1 cellular context compared by ENCODE assay signal in genomic region chr12:53492830-53493609, GRCh38.
A peak's percentile ranks its signal among the peaks of the same experiment; 100 is the strongest.
TF ChIP-seq lines count a peak whose summit lies in the region.

No MANE protein-coding gene starts in this region.

TF ChIP-seq in GM12878, 131 proteins besides CTCF, POLR2A, EP300 and RAD21 (continued from another document and continues in another):
- TF ChIP-seq, protein P1, sequence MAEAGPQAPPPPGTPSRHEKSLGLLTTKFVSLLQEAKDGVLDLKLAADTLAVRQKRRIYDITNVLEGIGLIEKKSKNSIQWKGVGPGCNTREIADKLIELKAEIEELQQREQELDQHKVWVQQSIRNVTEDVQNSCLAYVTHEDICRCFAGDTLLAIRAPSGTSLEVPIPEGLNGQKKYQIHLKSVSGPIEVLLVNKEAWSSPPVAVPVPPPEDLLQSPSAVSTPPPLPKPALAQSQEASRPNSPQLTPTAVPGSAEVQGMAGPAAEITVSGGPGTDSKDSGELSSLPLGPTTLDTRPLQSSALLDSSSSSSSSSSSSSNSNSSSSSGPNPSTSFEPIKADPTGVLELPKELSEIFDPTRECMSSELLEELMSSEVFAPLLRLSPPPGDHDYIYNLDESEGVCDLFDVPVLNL (IDR thresholded peaks at IDR 0.05; ENCODE audit: low read depth, low read length) = 0 out of 2 replicates have a peak, but pooled peaks have one; percentile 16
- TF ChIP-seq ZNF24 (IDR thresholded peaks at IDR 0.05) (no peak), BRCA1 (IDR thresholded peaks at IDR 0.05; ENCODE audit: low read depth, low read length) (no peak), SMAD5 (IDR thresholded peaks at IDR 0.05; ENCODE audit: low read depth) (0 out of 2 replicates have a peak, but pooled peaks have one; percentile 37), IRF4 (IDR thresholded peaks at IDR 0.05; ENCODE audit: low read depth, low read length) (no peak), NR2C2 (IDR thresholded peaks at IDR 0.05; ENCODE audit: borderline replicate concordance, control insufficient read depth, insufficient read length, low read depth) (no peak), SUPT20H (IDR thresholded peaks at IDR 0.05; ENCODE audit: borderline replicate concordance, control insufficient read depth, low read depth, low read length) (no peak), CHD4 (IDR thresholded peaks at IDR 0.05) (no peak), RUNX3 (IDR thresholded peaks at IDR 0.05; ENCODE audit: low read length) (no peak), GATAD2B (conservative IDR thresholded peaks at IDR 0.05; ENCODE audit: low read depth) (no peak), SKIL (IDR thresholded peaks at IDR 0.05; ENCODE audit: low read depth, poor library complexity, severe bottlenecking) (no peak), CREM (IDR thresholded peaks at IDR 0.05; ENCODE audit: low read depth) (0 out of 2 replicates have a peak, but pooled peaks have one; percentile 22), MYC (IDR thresholded peaks at IDR 0.05; ENCODE audit: insufficient read depth, insufficient read length, insufficient replicate concordance, low read length, severe bottlenecking) (no peak), CBX5 (IDR thresholded peaks at IDR 0.05; ENCODE audit: low read depth) (no peak), HDGF (IDR thresholded peaks at IDR 0.05) (peak; percentile 71), MEF2A (IDR thresholded peaks at IDR 0.05; ENCODE audit: insufficient read depth, low read depth, low read length) (peak; percentile 83), JUNB (IDR thresholded peaks at IDR 0.05) (no peak), PML (IDR thresholded peaks at IDR 0.05; ENCODE audit: low read length) (no peak), ASH2L (IDR thresholded peaks at IDR 0.05; ENCODE audit: borderline replicate concordance, low read depth) (no peak), CHD1 (IDR thresholded peaks at IDR 0.05; ENCODE audit: low read depth, low read length) (no peak), IKZF2 (IDR thresholded peaks at IDR 0.05) (no peak; a peak in 1 of 4 replicates), SRF (IDR thresholded peaks at IDR 0.05; ENCODE audit: low read depth in 2 of 2, low read length in 2 of 2) (no peak), NR2F1 (conservative IDR thresholded peaks at IDR 0.05) (no peak), LARP7 (IDR thresholded peaks at IDR 0.05) (no peak), MXI1 (IDR thresholded peaks at IDR 0.05; ENCODE audit: low read depth, low read length) (peak; percentile 87), USF2 (IDR thresholded peaks at IDR 0.05; ENCODE audit: borderline replicate concordance, low read depth, low read length) (peak; percentile 87), WRNIP1 (IDR thresholded peaks at IDR 0.05; ENCODE audit: borderline replicate concordance, low read depth, low read length) (no peak), ZNF274 (IDR thresholded peaks at IDR 0.05; ENCODE audit: insufficient read depth, insufficient read length) (no peak), ZNF622 (IDR thresholded peaks at IDR 0.05) (no peak), TBL1XR1 (IDR thresholded peaks at IDR 0.05; ENCODE audit: low read depth, low read length) (no peak), JUND (IDR thresholded peaks at IDR 0.05; ENCODE audit: low read depth, low read length) (peak; percentile 71; the same call in 1 of the 2 replicates), ETV6 (conservative IDR thresholded peaks at IDR 0.05 in 1 of 2, IDR thresholded peaks at IDR 0.05 in 1 of 2; ENCODE audit: borderline replicate concordance in 1 of 2, low read depth in 1 of 2) (no peak), HSF1 (IDR thresholded peaks at IDR 0.05; ENCODE audit: low read depth, low read length) (no peak), TCF12 (IDR thresholded peaks at IDR 0.05; ENCODE audit: low read depth, low read length) (0 out of 2 replicates have a peak, but pooled peaks have one; percentile 18), PAX8 (IDR thresholded peaks at IDR 0.05) (no peak)
- TF ChIP-seq, protein P2, sequence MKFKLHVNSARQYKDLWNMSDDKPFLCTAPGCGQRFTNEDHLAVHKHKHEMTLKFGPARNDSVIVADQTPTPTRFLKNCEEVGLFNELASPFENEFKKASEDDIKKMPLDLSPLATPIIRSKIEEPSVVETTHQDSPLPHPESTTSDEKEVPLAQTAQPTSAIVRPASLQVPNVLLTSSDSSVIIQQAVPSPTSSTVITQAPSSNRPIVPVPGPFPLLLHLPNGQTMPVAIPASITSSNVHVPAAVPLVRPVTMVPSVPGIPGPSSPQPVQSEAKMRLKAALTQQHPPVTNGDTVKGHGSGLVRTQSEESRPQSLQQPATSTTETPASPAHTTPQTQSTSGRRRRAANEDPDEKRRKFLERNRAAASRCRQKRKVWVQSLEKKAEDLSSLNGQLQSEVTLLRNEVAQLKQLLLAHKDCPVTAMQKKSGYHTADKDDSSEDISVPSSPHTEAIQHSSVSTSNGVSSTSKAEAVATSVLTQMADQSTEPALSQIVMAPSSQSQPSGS (IDR thresholded peaks at IDR 0.05; ENCODE audit: low read length) = no peak
- TF ChIP-seq, protein P3, sequence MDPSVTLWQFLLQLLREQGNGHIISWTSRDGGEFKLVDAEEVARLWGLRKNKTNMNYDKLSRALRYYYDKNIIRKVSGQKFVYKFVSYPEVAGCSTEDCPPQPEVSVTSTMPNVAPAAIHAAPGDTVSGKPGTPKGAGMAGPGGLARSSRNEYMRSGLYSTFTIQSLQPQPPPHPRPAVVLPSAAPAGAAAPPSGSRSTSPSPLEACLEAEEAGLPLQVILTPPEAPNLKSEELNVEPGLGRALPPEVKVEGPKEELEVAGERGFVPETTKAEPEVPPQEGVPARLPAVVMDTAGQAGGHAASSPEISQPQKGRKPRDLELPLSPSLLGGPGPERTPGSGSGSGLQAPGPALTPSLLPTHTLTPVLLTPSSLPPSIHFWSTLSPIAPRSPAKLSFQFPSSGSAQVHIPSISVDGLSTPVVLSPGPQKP (IDR thresholded peaks at IDR 0.05; ENCODE audit: low read depth, low read length) = no peak
- TF ChIP-seq, protein P4, sequence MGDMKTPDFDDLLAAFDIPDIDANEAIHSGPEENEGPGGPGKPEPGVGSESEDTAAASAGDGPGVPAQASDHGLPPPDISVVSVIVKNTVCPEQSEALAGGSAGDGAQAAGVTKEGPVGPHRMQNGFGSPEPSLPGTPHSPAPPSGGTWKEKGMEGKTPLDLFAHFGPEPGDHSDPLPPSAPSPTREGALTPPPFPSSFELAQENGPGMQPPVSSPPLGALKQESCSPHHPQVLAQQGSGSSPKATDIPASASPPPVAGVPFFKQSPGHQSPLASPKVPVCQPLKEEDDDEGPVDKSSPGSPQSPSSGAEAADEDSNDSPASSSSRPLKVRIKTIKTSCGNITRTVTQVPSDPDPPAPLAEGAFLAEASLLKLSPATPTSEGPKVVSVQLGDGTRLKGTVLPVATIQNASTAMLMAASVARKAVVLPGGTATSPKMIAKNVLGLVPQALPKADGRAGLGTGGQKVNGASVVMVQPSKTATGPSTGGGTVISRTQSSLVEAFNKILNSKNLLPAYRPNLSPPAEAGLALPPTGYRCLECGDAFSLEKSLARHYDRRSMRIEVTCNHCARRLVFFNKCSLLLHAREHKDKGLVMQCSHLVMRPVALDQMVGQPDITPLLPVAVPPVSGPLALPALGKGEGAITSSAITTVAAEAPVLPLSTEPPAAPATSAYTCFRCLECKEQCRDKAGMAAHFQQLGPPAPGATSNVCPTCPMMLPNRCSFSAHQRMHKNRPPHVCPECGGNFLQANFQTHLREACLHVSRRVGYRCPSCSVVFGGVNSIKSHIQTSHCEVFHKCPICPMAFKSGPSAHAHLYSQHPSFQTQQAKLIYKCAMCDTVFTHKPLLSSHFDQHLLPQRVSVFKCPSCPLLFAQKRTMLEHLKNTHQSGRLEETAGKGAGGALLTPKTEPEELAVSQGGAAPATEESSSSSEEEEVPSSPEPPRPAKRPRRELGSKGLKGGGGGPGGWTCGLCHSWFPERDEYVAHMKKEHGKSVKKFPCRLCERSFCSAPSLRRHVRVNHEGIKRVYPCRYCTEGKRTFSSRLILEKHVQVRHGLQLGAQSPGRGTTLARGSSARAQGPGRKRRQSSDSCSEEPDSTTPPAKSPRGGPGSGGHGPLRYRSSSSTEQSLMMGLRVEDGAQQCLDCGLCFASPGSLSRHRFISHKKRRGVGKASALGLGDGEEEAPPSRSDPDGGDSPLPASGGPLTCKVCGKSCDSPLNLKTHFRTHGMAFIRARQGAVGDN (IDR thresholded peaks at IDR 0.05) = no peak
- TF ChIP-seq, protein P5, sequence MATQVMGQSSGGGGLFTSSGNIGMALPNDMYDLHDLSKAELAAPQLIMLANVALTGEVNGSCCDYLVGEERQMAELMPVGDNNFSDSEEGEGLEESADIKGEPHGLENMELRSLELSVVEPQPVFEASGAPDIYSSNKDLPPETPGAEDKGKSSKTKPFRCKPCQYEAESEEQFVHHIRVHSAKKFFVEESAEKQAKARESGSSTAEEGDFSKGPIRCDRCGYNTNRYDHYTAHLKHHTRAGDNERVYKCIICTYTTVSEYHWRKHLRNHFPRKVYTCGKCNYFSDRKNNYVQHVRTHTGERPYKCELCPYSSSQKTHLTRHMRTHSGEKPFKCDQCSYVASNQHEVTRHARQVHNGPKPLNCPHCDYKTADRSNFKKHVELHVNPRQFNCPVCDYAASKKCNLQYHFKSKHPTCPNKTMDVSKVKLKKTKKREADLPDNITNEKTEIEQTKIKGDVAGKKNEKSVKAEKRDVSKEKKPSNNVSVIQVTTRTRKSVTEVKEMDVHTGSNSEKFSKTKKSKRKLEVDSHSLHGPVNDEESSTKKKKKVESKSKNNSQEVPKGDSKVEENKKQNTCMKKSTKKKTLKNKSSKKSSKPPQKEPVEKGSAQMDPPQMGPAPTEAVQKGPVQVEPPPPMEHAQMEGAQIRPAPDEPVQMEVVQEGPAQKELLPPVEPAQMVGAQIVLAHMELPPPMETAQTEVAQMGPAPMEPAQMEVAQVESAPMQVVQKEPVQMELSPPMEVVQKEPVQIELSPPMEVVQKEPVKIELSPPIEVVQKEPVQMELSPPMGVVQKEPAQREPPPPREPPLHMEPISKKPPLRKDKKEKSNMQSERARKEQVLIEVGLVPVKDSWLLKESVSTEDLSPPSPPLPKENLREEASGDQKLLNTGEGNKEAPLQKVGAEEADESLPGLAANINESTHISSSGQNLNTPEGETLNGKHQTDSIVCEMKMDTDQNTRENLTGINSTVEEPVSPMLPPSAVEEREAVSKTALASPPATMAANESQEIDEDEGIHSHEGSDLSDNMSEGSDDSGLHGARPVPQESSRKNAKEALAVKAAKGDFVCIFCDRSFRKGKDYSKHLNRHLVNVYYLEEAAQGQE (IDR thresholded peaks at IDR 0.05; ENCODE audit: low read depth, low read length) = no peak
- TF ChIP-seq, protein P6, sequence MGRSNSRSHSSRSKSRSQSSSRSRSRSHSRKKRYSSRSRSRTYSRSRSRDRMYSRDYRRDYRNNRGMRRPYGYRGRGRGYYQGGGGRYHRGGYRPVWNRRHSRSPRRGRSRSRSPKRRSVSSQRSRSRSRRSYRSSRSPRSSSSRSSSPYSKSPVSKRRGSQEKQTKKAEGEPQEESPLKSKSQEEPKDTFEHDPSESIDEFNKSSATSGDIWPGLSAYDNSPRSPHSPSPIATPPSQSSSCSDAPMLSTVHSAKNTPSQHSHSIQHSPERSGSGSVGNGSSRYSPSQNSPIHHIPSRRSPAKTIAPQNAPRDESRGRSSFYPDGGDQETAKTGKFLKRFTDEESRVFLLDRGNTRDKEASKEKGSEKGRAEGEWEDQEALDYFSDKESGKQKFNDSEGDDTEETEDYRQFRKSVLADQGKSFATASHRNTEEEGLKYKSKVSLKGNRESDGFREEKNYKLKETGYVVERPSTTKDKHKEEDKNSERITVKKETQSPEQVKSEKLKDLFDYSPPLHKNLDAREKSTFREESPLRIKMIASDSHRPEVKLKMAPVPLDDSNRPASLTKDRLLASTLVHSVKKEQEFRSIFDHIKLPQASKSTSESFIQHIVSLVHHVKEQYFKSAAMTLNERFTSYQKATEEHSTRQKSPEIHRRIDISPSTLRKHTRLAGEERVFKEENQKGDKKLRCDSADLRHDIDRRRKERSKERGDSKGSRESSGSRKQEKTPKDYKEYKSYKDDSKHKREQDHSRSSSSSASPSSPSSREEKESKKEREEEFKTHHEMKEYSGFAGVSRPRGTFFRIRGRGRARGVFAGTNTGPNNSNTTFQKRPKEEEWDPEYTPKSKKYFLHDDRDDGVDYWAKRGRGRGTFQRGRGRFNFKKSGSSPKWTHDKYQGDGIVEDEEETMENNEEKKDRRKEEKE (IDR thresholded peaks at IDR 0.05) = no peak
- TF ChIP-seq, protein P7, sequence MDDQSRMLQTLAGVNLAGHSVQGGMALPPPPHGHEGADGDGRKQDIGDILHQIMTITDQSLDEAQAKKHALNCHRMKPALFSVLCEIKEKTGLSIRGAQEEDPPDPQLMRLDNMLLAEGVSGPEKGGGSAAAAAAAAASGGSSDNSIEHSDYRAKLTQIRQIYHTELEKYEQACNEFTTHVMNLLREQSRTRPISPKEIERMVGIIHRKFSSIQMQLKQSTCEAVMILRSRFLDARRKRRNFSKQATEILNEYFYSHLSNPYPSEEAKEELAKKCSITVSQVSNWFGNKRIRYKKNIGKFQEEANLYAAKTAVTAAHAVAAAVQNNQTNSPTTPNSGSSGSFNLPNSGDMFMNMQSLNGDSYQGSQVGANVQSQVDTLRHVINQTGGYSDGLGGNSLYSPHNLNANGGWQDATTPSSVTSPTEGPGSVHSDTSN (IDR thresholded peaks at IDR 0.05; ENCODE audit: insufficient replicate concordance, low read depth, low read length) = no peak
